Comparison of ENCODE assay signal across 10 cellular contexts in the genomic region with DNA sequence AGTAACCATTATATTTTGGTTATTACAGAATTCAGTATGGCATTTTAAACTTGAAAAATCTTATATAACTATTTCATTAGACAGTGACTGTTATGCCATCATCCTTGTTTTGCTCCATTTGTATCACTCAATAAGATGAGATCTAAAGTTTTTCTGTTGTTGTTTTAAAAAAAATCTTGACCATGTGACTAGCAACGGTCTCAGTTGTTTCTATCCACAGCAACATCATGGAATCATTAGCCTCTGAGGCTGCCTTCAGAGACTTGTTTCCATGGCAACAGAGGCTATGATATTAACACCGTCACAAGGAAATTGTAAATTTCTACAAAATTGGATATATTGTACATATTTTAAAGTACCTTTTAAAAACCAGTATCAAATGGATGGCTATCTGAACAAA.
DNase-seq lines count a peak whose midpoint lies in the region; TF ChIP-seq lines count a peak whose summit lies in the region.
"Had no signal": no experiment of that assay in that cellular context is flagged by ENCODE, and none has a peak within 500 bp of the region (broad histone marks: within the 10 kb centered on the region; RNA-seq: fewer than 3 reads in every experiment).

No MANE protein-coding gene starts in this region.

- no peak overlapping the region for H3K9ac ChIP-seq in OCI-LY1 (ENCODE audit: low read length)
- H3K9ac ChIP-seq: KMS-11 had no signal

- H4K20me1 ChIP-seq in OCI-LY1 (ENCODE audit: insufficient read depth, low read length), result no peaks in the 10 kb centered on the region

- H3K4me1 ChIP-seq in OCI-LY1 (ENCODE audit: insufficient read depth, low read length, severe bottlenecking), result peaks cover 13% of the 10 kb centered on the region

- H3F3A ChIP-seq in OCI-LY1 (ENCODE audit: insufficient read depth, low read length), result no peaks in the 10 kb centered on the region

- no peak overlapping the region for H3K4me3 Mint-ChIP-seq in osteocyte (ENCODE audit: unreplicated experiment)
- H3K4me3 Mint-ChIP-seq in activated T-helper 2 cell treated with anti-CD3 and anti-CD28 coated beads, Interferon-gamma antibody, Interleukin-2, Interleukin-4, amounts not matched to agents 10 μg/mL and 5 μg/mL and 100 μg/mL, durations not matched to agents 14 hours and 24 hours and 36 hours (ENCODE audit: low read depth), result no peak overlapping the region

- no peaks in the 10 kb centered on the region for H3K27me3 Mint-ChIP-seq in osteocyte (ENCODE audit: unreplicated experiment)
- no peaks in the 10 kb centered on the region for H3K27me3 Mint-ChIP-seq in activated T-helper 2 cell treated with anti-CD3 and anti-CD28 coated beads, Interferon-gamma antibody, Interleukin-2, Interleukin-4, amounts not matched to agents 10 μg/mL and 5 μg/mL and 100 μg/mL, durations not matched to agents 14 hours and 24 hours and 36 hours (ENCODE audit: low read depth)

- DNase-seq in GM03348 (ENCODE audit: low spot score), result peak; percentile 17
- DNase-seq in dermis microvascular lymphatic vessel endothelial cell (ENCODE audit: low read depth in 2 of 2), result peak; percentile 54 to 61
- DNase-seq in osteocyte (ENCODE audit: extremely low spot score, unreplicated experiment), result no peak
- DNase-seq in activated T-helper 2 cell treated with anti-CD3 and anti-CD28 coated beads, Interferon-gamma antibody, Interleukin-2, Interleukin-4, amounts not matched to agents 10 μg/mL and 5 μg/mL and 100 μg/mL, durations not matched to agents 14 hours and 24 hours and 36 hours (ENCODE audit: low spot score), result no peak
- no peak for DNase-seq in MG63
- DNase-seq in NOMO-1 (lab: John Stamatoyannopoulos, UW; ENCODE audit: unreplicated experiment in 2 of 2), result no peak
- DNase-seq: activated CD8-positive, alpha-beta memory T cell treated with anti-CD3 and anti-CD28 coated beads, Interleukin-2, amount 50 U/mL, for 4 hours; DND-41 had no signal

- no peaks in the 10 kb centered on the region for H3K9me3 Mint-ChIP-seq in osteocyte (ENCODE audit: unreplicated experiment)
- H3K9me3 Mint-ChIP-seq in activated T-helper 2 cell treated with anti-CD3 and anti-CD28 coated beads, Interferon-gamma antibody, Interleukin-2, Interleukin-4, amounts not matched to agents 10 μg/mL and 5 μg/mL and 100 μg/mL, durations not matched to agents 14 hours and 24 hours and 36 hours, result no peaks in the 10 kb centered on the region

- intact Hi-C loops in activated T-helper 2 cell treated with anti-CD3 and anti-CD28 coated beads, Interferon-gamma antibody, Interleukin-2, Interleukin-4, amounts not matched to agents 10 μg/mL and 5 μg/mL and 100 μg/mL, durations not matched to agents 14 hours and 24 hours and 36 hours (cut with micrococcal nuclease), result no loop called here

- H3K36me3 ChIP-seq in OCI-LY1 (ENCODE audit: insufficient read depth, low read length) (peaks cover 4% of the 10 kb centered on the region; the same call in 1 of the 2 replicates), MG63 (peaks cover 35% of the 10 kb centered on the region)

- H3K4me3 ChIP-seq in OCI-LY1 (ENCODE audit: low read depth, low read length, poor library complexity, severe bottlenecking) (no peak overlapping the region), MG63 (no peak overlapping the region)

- no peaks in the 10 kb centered on the region for H3K79me2 ChIP-seq in OCI-LY1 (ENCODE audit: insufficient read depth, low read length)

- H3K27me3 ChIP-seq in OCI-LY1 (ENCODE audit: insufficient read depth, low read length) (no peaks in the 10 kb centered on the region), MG63 (no peaks in the 10 kb centered on the region)

- peaks cover 13% of the 10 kb centered on the region for H3K36me3 Mint-ChIP-seq in osteocyte (ENCODE audit: unreplicated experiment)
- H3K36me3 Mint-ChIP-seq in activated T-helper 2 cell treated with anti-CD3 and anti-CD28 coated beads, Interferon-gamma antibody, Interleukin-2, Interleukin-4, amounts not matched to agents 10 μg/mL and 5 μg/mL and 100 μg/mL, durations not matched to agents 14 hours and 24 hours and 36 hours (ENCODE audit: low read depth), result peaks cover 9% of the 10 kb centered on the region

- peak overlapping the region; percentile 8 for H3K27ac ChIP-seq in OCI-LY1 (ENCODE audit: low read depth, low read length, poor library complexity, severe bottlenecking)
- H3K27ac ChIP-seq: KMS-11 had no signal

- peak overlapping the region; percentile 71 for H3K27ac Mint-ChIP-seq in osteocyte (ENCODE audit: unreplicated experiment)
- H3K27ac Mint-ChIP-seq in activated T-helper 2 cell treated with anti-CD3 and anti-CD28 coated beads, Interferon-gamma antibody, Interleukin-2, Interleukin-4, amounts not matched to agents 10 μg/mL and 5 μg/mL and 100 μg/mL, durations not matched to agents 14 hours and 24 hours and 36 hours, result no peak overlapping the region

- TF ChIP-seq CTCF in OCI-LY1 (IDR thresholded peaks at IDR 0.05; ENCODE audit: low read length), result no peak
- no peak for TF ChIP-seq CTCF in osteocyte (IDR thresholded peaks at IDR 0.05)

- H3K9me3 ChIP-seq in OCI-LY1 (ENCODE audit: low read length) (no peaks in the 10 kb centered on the region), MG63 (no peaks in the 10 kb centered on the region)

- H3K9me2 ChIP-seq in OCI-LY1 (ENCODE audit: low read depth, low read length), result no peaks in the 10 kb centered on the region

- H2AFZ ChIP-seq in OCI-LY1 (ENCODE audit: low read length), result no peak overlapping the region

- H3K4me1 Mint-ChIP-seq in osteocyte (ENCODE audit: unreplicated experiment), result peaks cover 20% of the 10 kb centered on the region
- peaks cover 9% of the 10 kb centered on the region for H3K4me1 Mint-ChIP-seq in activated T-helper 2 cell treated with anti-CD3 and anti-CD28 coated beads, Interferon-gamma antibody, Interleukin-2, Interleukin-4, amounts not matched to agents 10 μg/mL and 5 μg/mL and 100 μg/mL, durations not matched to agents 14 hours and 24 hours and 36 hours (ENCODE audit: low read depth)

- no peak overlapping the region for H3K4me2 ChIP-seq in OCI-LY1 (ENCODE audit: low read length)
- H3K4me2 ChIP-seq: KMS-11 had no signal

Comparison
In these comparisons a context has a peak if more than half of its experiments do, and no peak if none do; other contexts are left out.
1. DNase-seq: peak in GM03348 (single experiment) and dermis microvascular lymphatic vessel endothelial cell (2 of 2); none in osteocyte (single experiment), activated T-helper 2 cell treated with anti-CD3 and anti-CD28 coated beads, Interferon-gamma antibody, Interleukin-2, Interleukin-4, amounts not matched to agents 10 μg/mL and 5 μg/mL and 100 μg/mL, durations not matched to agents 14 hours and 24 hours and 36 hours (single experiment), MG63 (single experiment) and NOMO-1 (0 of 2).